16 cellular contexts compared by ENCODE assay signal in the genomic region with DNA sequence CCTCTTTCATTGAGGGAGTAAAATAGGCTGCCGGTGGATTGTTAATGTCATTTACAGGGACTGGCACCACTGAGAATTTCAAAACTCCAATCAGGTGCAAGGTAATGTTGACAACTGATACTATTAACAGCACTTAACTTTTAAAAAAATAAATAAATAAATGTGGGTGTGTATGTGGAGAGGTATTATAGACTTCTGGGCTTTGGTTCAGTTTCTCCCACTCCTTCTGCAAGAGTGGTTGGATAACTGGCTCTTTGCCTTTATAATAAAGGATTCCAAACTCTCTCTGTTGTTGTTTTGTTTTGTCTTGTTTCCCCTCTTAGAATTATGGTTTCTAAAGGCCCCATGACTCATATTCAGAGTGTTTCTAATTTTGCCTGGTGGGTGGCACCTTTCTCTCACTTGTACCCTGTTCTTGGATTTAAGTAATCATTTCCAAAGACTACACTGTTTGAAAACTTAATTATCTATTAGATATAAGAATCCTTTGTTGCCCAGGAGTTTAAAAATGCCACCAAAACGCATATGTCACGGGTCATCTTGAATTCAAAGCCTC.
DNase-seq lines count a peak whose midpoint lies in the region; ATAC-seq, FAIRE-seq and TF ChIP-seq lines count a peak whose summit lies in the region.
"Had no signal": no experiment of that assay in that cellular context is flagged by ENCODE, and none has a peak within 500 bp of the region (broad histone marks: within the 10 kb centered on the region; RNA-seq: fewer than 3 reads in every experiment).

No MANE protein-coding gene starts in this region.

- H3K79me2 ChIP-seq in astrocyte (ENCODE audit: insufficient read depth, low read length): no peaks in the 10 kb centered on the region

- H3K4me1 ChIP-seq in astrocyte (ENCODE audit: insufficient read depth, low read length): no peaks in the 10 kb centered on the region

- no peak overlapping the region for H3K4me3 Mint-ChIP-seq in astrocyte (ENCODE audit: unreplicated experiment)
- no peak overlapping the region for H3K4me3 Mint-ChIP-seq in T-helper 17 cell
- H3K4me3 Mint-ChIP-seq: activated CD8-positive, alpha-beta T cell treated with anti-CD3 and anti-CD28 coated beads for 36 hours; activated naive CD8-positive, alpha-beta T cell treated with anti-CD3 and anti-CD28 coated beads for 36 hours had no signal

- no peak overlapping the region for H3K4me3 ChIP-seq in astrocyte (ENCODE audit: insufficient read depth, low read depth, low read length)

- no peak for TF ChIP-seq POLR2A in GM18505 (IDR thresholded peaks at IDR 0.05; ENCODE audit: borderline replicate concordance, extremely low read depth, insufficient read depth, insufficient read length)

- no peaks in the 10 kb centered on the region for H4K20me1 ChIP-seq in astrocyte (ENCODE audit: insufficient read depth, low read length)

- no peak overlapping the region for H3K9ac ChIP-seq in astrocyte (ENCODE audit: low read length)

- FAIRE-seq in astrocyte (lab: Jason Lieb, UNC): no peak
- FAIRE-seq: H54 had no signal

- H3K9me3 ChIP-seq in astrocyte (ENCODE audit: insufficient read depth, low read depth, low read length) (no peaks in the 10 kb centered on the region), T-helper 17 cell (ENCODE audit: control insufficient read depth, low read length, poor library complexity, severe bottlenecking) (no peaks in the 10 kb centered on the region)
- H3K9me3 ChIP-seq: Caco-2 had no signal

- peak; percentile 87 for DNase-seq in DMS79 treated with DMSO at 0.1 percent for 48 hours (lab: John Stamatoyannopoulos, UW)
- peak; percentile 34 for DNase-seq in astrocyte (ENCODE audit: low read depth)
- no peak for DNase-seq in T-helper 17 cell
- no peak for DNase-seq in caudate nucleus (lab: John Stamatoyannopoulos, UW)
- DNase-seq: activated CD8-positive, alpha-beta T cell treated with anti-CD3 and anti-CD28 coated beads for 36 hours; activated naive CD8-positive, alpha-beta T cell treated with anti-CD3 and anti-CD28 coated beads for 36 hours; activated T-cell treated with anti-CD3 and anti-CD28 coated beads, Interleukin-2, amount 50 U/mL, for 48 hours; Caco-2; kidney glomerular epithelial cell; NCI-H2171; right cardiac atrium had no signal

- H3K36me3 ChIP-seq in astrocyte (ENCODE audit: insufficient read depth, low read length): no peaks in the 10 kb centered on the region

- H3K27me3 Mint-ChIP-seq in astrocyte (ENCODE audit: low read depth, unreplicated experiment) (peaks cover 3% of the 10 kb centered on the region), T-helper 17 cell (peaks cover 10% of the 10 kb centered on the region)

- H3K9me3 Mint-ChIP-seq in astrocyte (ENCODE audit: unreplicated experiment): no peaks in the 10 kb centered on the region
- H3K9me3 Mint-ChIP-seq: activated CD8-positive, alpha-beta T cell treated with anti-CD3 and anti-CD28 coated beads for 36 hours; activated naive CD8-positive, alpha-beta T cell treated with anti-CD3 and anti-CD28 coated beads for 36 hours had no signal

- peaks cover 4% of the 10 kb centered on the region for H3K4me1 Mint-ChIP-seq in astrocyte (ENCODE audit: low read depth, unreplicated experiment)
- peaks cover 6% of the 10 kb centered on the region for H3K4me1 Mint-ChIP-seq in T-helper 17 cell

- H3K36me3 Mint-ChIP-seq in astrocyte (ENCODE audit: low read depth, unreplicated experiment): no peaks in the 10 kb centered on the region
- no peaks in the 10 kb centered on the region for H3K36me3 Mint-ChIP-seq in T-helper 17 cell (ENCODE audit: low read depth)
- H3K36me3 Mint-ChIP-seq: activated naive CD8-positive, alpha-beta T cell treated with anti-CD3 and anti-CD28 coated beads for 36 hours had no signal

- no peak for TF ChIP-seq CTCF in astrocyte (IDR thresholded peaks at IDR 0.05; ENCODE audit: insufficient read depth, low read depth, low read length)

- peak; percentile 41 for ATAC-seq in GM18907 (IDR thresholded peaks at IDR 0.05; ENCODE audit: unreplicated experiment)
- peak; percentile 39 for ATAC-seq in HG02973 (IDR thresholded peaks at IDR 0.05; ENCODE audit: unreplicated experiment)
- ATAC-seq in GM21528 (IDR thresholded peaks at IDR 0.05; ENCODE audit: low FRiP score, unreplicated experiment): no peak
- ATAC-seq in T-helper 17 cell: no peak
- no peak for ATAC-seq in GM18505 (IDR thresholded peaks at IDR 0.05; ENCODE audit: unreplicated experiment)
- ATAC-seq: activated CD8-positive, alpha-beta T cell treated with anti-CD3 and anti-CD28 coated beads for 36 hours; right cardiac atrium had no signal

- H3K27ac Mint-ChIP-seq in astrocyte (ENCODE audit: unreplicated experiment): no peak overlapping the region
- no peak overlapping the region for H3K27ac Mint-ChIP-seq in T-helper 17 cell
- H3K27ac Mint-ChIP-seq: activated CD8-positive, alpha-beta T cell treated with anti-CD3 and anti-CD28 coated beads for 36 hours; activated naive CD8-positive, alpha-beta T cell treated with anti-CD3 and anti-CD28 coated beads for 36 hours had no signal

- peaks cover 3% of the 10 kb centered on the region for H3K27me3 ChIP-seq in astrocyte (ENCODE audit: insufficient read depth, low read length)

- H3K27ac ChIP-seq in astrocyte (ENCODE audit: low read depth, low read length) (no peak overlapping the region), caudate nucleus (ENCODE audit: low read depth, low read length) (no peak overlapping the region)

- no peak overlapping the region for H3K4me2 ChIP-seq in astrocyte (ENCODE audit: low read length)

- H2AFZ ChIP-seq in astrocyte (ENCODE audit: low read depth, low read length): no peak overlapping the region

Comparison
In these comparisons a context has a peak if more than half of its experiments do, and no peak if none do; other contexts are left out.
1. DNase-seq: peak in DMS79 treated with DMSO at 0.1 percent for 48 hours (single experiment) and astrocyte (single experiment); none in T-helper 17 cell (0 of 3) and caudate nucleus (0 of 61).
2. ATAC-seq: peak in GM18907 (single experiment) and HG02973 (single experiment); none in GM21528 (single experiment), T-helper 17 cell (single experiment) and GM18505 (single experiment).